18 cellular contexts compared by ENCODE assay signal in the genomic region with DNA sequence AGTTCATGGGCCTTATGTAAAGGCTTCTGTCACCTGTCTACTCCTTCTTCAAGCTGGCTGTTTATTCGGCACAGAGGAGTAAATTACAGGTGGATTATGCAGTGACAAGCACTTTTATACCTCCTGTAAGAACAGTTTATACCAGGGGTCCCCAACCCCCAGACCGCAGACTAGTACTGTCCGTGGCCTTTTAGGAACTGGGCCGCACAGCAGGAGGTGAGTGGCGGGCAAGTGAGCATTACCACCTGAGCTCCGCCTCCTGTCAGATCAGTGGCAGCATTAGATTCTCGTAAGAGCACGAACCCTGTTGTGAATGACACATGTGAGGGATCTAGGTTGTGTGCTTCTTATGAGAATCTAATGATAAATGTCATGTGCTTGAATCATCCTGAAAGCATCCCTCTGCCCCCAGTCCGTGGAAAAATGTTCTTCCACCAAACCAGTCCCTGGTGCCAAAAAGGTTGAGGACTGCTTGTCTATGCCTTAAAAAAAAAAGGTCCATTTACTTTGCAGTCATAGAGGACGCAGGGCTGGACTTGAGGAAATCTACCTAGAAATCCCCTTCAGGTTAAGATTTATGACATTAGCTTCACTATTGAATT.
DNase-seq lines count a peak whose midpoint lies in the region; ATAC-seq, FAIRE-seq and TF ChIP-seq lines count a peak whose summit lies in the region.
"Had no signal": no experiment of that assay in that cellular context is flagged by ENCODE, and none has a peak within 500 bp of the region (broad histone marks: within the 10 kb centered on the region; RNA-seq: fewer than 3 reads in every experiment).

No MANE protein-coding gene starts in this region.

- DNase-seq in activated CD4-positive, alpha-beta T cell treated with anti-CD3 and anti-CD28 coated beads, Interleukin-2, amount 10 ng/mL, durations not matched to agents 7 days and 5 days = no peak
- no peak for DNase-seq in activated CD4-positive, alpha-beta T cell treated with anti-CD3 and anti-CD28 coated beads, Interleukin-2, amount 50 U/mL, for 4 hours
- DNase-seq in Peyer's patch (no peak), keratinocyte (ENCODE audit: low read depth, low spot score) (no peak), thyroid gland (no peak), retina (no peak), pons (ENCODE audit: low spot score) (no peak)
- DNase-seq: ACHN; activated CD8-positive, alpha-beta T cell treated with anti-CD3 and anti-CD28 coated beads, Interleukin-2, amount 10 ng/mL, durations not matched to agents 7 days and 5 days; GDM1; Karpas-422; left lung; NCI-H1436 treated with DMSO at 0.1 percent for 48 hours; stimulated activated naive CD8-positive, alpha-beta T cell treated with anti-CD3 and anti-CD28 coated beads, Interleukin-15, amount 100 ng/mL, for 72 hours had no signal

- H3K9me3 Mint-ChIP-seq in activated CD4-positive, alpha-beta T cell treated with anti-CD3 and anti-CD28 coated beads, Interleukin-2, amount 10 ng/mL, durations not matched to agents 7 days and 5 days = peaks cover 4% of the 10 kb centered on the region

- no peaks in the 10 kb centered on the region for H3K27me3 Mint-ChIP-seq in activated CD4-positive, alpha-beta T cell treated with anti-CD3 and anti-CD28 coated beads, Interleukin-2, amount 10 ng/mL, durations not matched to agents 7 days and 5 days
- H3K27me3 Mint-ChIP-seq: stimulated activated naive CD8-positive, alpha-beta T cell treated with anti-CD3 and anti-CD28 coated beads, Interleukin-15, amount 100 ng/mL, for 72 hours had no signal

- no peaks in the 10 kb centered on the region for H3K9me1 ChIP-seq in keratinocyte (ENCODE audit: control insufficient read depth, extremely low read depth, insufficient read depth, low read length)

- H3K36me3 ChIP-seq in Peyer's patch = no peaks in the 10 kb centered on the region
- peaks cover 0 to 1% of the 10 kb centered on the region in 2 experiments for H3K36me3 ChIP-seq in keratinocyte (ENCODE audit: control insufficient read depth in 2 of 2, extremely low read depth in 1 of 2, insufficient read depth in 2 of 2, low read length in 2 of 2)
- no peaks in the 10 kb centered on the region for H3K36me3 ChIP-seq in thyroid gland
- H3K36me3 ChIP-seq: left lung had no signal

- H3K4me1 ChIP-seq in Peyer's patch (peaks cover 8 to 70% (median 51%) of the 10 kb centered on the region in 4 donors), keratinocyte (ENCODE audit: control insufficient read depth, extremely low read depth, insufficient read depth, low read length) (peaks cover 51% of the 10 kb centered on the region), thyroid gland (peaks cover 61 to 80% of the 10 kb centered on the region in 2 donors)

- peaks cover 19% of the 10 kb centered on the region for H3K36me3 Mint-ChIP-seq in activated CD4-positive, alpha-beta T cell treated with anti-CD3 and anti-CD28 coated beads, Interleukin-2, amount 10 ng/mL, durations not matched to agents 7 days and 5 days (ENCODE audit: low read depth)

- WGBS in thyroid gland, 2 donors = 91% methylated on average over 10 of the region's 10 CpGs

- no peak overlapping the region for H3K4me3 ChIP-seq in Peyer's patch
- H3K4me3 ChIP-seq in keratinocyte (ENCODE audit: control insufficient read depth in 2 of 3, extremely low read depth in 1 of 3, insufficient read depth in 2 of 3, low read depth in 1 of 3, low read length in 3 of 3) = no peak overlapping the region
- H3K4me3 ChIP-seq in thyroid gland (replicated peaks in 1 of 3) = no peak overlapping the region
- H3K4me3 ChIP-seq: left lung had no signal

- intact Hi-C loops in thyroid gland (cut with DNase I) = no loop called here

- dilution Hi-C loops in keratinocyte (cut with MboI; ENCODE audit: extremely low pct_ligation_motif_present, low sequenced_read_pairs) = no loop called here

- H3K27me3 ChIP-seq in Peyer's patch = no peaks in the 10 kb centered on the region
- no peaks in the 10 kb centered on the region for H3K27me3 ChIP-seq in keratinocyte (ENCODE audit: control insufficient read depth, extremely low read depth, insufficient read depth, low read length)
- no peaks in the 10 kb centered on the region for H3K27me3 ChIP-seq in thyroid gland
- H3K27me3 ChIP-seq: left lung had no signal

- ATAC-seq in GM19463 (IDR thresholded peaks at IDR 0.05; ENCODE audit: unreplicated experiment) = no peak

- FAIRE-seq in keratinocyte (lab: Jason Lieb, UNC) = no peak
- FAIRE-seq: frontal cortex, H1 had no signal

- TF ChIP-seq CTCF in Peyer's patch (IDR thresholded peaks at IDR 0.05) = no peak
- TF ChIP-seq CTCF in keratinocyte (optimal IDR thresholded peaks at IDR 0.05 in 1 of 3, IDR thresholded peaks at IDR 0.05 in 1 of 3, conservative IDR thresholded peaks at IDR 0.05 in 1 of 3; ENCODE audit: extremely low read depth in 1 of 3, insufficient read depth in 2 of 3, low read length in 3 of 3) = no peak
- TF ChIP-seq CTCF in thyroid gland (IDR thresholded peaks at IDR 0.05) = no peak

- POLR2A ChIA-PET in activated CD4-positive, alpha-beta T cell treated with anti-CD3 and anti-CD28 coated beads, Interleukin-2, amount 10 ng/mL, durations not matched to agents 7 days and 5 days (lab: Charles Lee) = no interaction called here

- no peak overlapping the region for H2AFZ ChIP-seq in keratinocyte (ENCODE audit: control insufficient read depth, low read length)
- H2AFZ ChIP-seq: parathyroid adenoma had no signal

- CTCF ChIA-PET in activated CD4-positive, alpha-beta T cell treated with anti-CD3 and anti-CD28 coated beads, Interleukin-2, amount 10 ng/mL, durations not matched to agents 7 days and 5 days (lab: Charles Lee) = interaction anchor here (0.7 to 2.1 kb wide), 6 partner anchors 9 to 305 kb away, joined by 3 to 5 read pairs (median 4); no protein-coding TSS in a partner anchor

- H3K27ac Mint-ChIP-seq in activated CD4-positive, alpha-beta T cell treated with anti-CD3 and anti-CD28 coated beads, Interleukin-2, amount 10 ng/mL, durations not matched to agents 7 days and 5 days = peak overlapping the region; percentile 47
- H3K27ac Mint-ChIP-seq: activated CD8-positive, alpha-beta T cell treated with anti-CD3 and anti-CD28 coated beads, Interleukin-2, amount 10 ng/mL, durations not matched to agents 7 days and 5 days; stimulated activated naive CD8-positive, alpha-beta T cell treated with anti-CD3 and anti-CD28 coated beads, Interleukin-15, amount 100 ng/mL, for 72 hours had no signal

- no peaks in the 10 kb centered on the region for H4K20me1 ChIP-seq in keratinocyte (ENCODE audit: control insufficient read depth, extremely low read depth, insufficient read depth, low read length)

- peak overlapping the region; percentile 57 for H3K4me2 ChIP-seq in keratinocyte (ENCODE audit: control insufficient read depth, extremely low read depth, insufficient read depth, low read depth, low read length)

- H3K4me1 Mint-ChIP-seq in activated CD4-positive, alpha-beta T cell treated with anti-CD3 and anti-CD28 coated beads, Interleukin-2, amount 10 ng/mL, durations not matched to agents 7 days and 5 days = peaks cover 69% of the 10 kb centered on the region

- H3K4me3 Mint-ChIP-seq in activated CD4-positive, alpha-beta T cell treated with anti-CD3 and anti-CD28 coated beads, Interleukin-2, amount 10 ng/mL, durations not matched to agents 7 days and 5 days = no peak overlapping the region
- H3K4me3 Mint-ChIP-seq: activated CD8-positive, alpha-beta T cell treated with anti-CD3 and anti-CD28 coated beads, Interleukin-2, amount 10 ng/mL, durations not matched to agents 7 days and 5 days had no signal

- H3K27ac ChIP-seq in Peyer's patch (peak overlapping the region; percentile 64 to 82 (median 77)), keratinocyte (ENCODE audit: control insufficient read depth, insufficient read depth, low read length) (peak overlapping the region; percentile 79), thyroid gland (peak overlapping the region; percentile 78 to 91 (median 81))

- H3K9me3 ChIP-seq in Peyer's patch (no peaks in the 10 kb centered on the region), keratinocyte (ENCODE audit: control insufficient read depth, low read depth, low read length) (no peaks in the 10 kb centered on the region), thyroid gland (no peaks in the 10 kb centered on the region)
- H3K9me3 ChIP-seq: left lung had no signal

- H3K9ac ChIP-seq in keratinocyte (ENCODE audit: control insufficient read depth, extremely low read depth, insufficient read depth, low read length) = no peak overlapping the region
- H3K9ac ChIP-seq: parathyroid adenoma had no signal

- TF ChIP-seq POLR2A in Peyer's patch (IDR thresholded peaks at IDR 0.05) (no peak), thyroid gland (IDR thresholded peaks at IDR 0.05) (no peak)

- H3K79me2 ChIP-seq in keratinocyte (ENCODE audit: control insufficient read depth, insufficient read depth, low read length) = peaks cover 37% of the 10 kb centered on the region
